30 cellular contexts compared by ENCODE assay signal in genomic region chr5:19497229-19497815, GRCh38.
"Had no signal": no experiment of that assay in that cellular context is flagged by ENCODE, and none has a peak within 500 bp of the region (broad histone marks: within the 10 kb centered on the region; RNA-seq: fewer than 3 reads in every experiment).

No MANE protein-coding gene starts in this region.

- DNase-seq: activated CD4-positive, alpha-beta T cell treated with anti-CD3 and anti-CD28 coated beads for 36 hours; activated CD4-positive, alpha-beta T cell treated with anti-CD3 and anti-CD28 coated beads, Interleukin-2, amount 10 ng/mL, durations not matched to agents 7 days and 5 days; activated CD4-positive, alpha-beta T cell treated with anti-CD3 and anti-CD28 coated beads, Interleukin-2, amount 50 U/mL, for 48 hours; activated CD8-positive, alpha-beta T cell treated with anti-CD3 and anti-CD28 coated beads, Interleukin-2, amount 10 ng/mL, durations not matched to agents 7 days and 5 days; activated gamma-delta T cell; activated naive CD4-positive, alpha-beta T cell treated with Interleukin-2 at 50 U/mL for 16 hours; activated naive CD8-positive, alpha-beta T cell treated with anti-CD3 and anti-CD28 coated beads, Interleukin-2, amount 10 ng/mL, durations not matched to agents 7 days and 5 days; activated T-cell treated with anti-CD3 and anti-CD28 coated beads, Interleukin-2, amount 50 U/mL, for 24 hours; amygdala; Karpas-422; KBM-7; MG63; MV-4-11; NCI-H1092; NCI-H146; NCI-H187; NCI-H2029 treated with DMSO at 0.1 percent for 48 hours; NCI-H2107; NCI-H226; NCI-H446 treated with DMSO at 0.1 percent for 48 hours; PC-3; Peyer's patch; RPMI8226; SHP77 treated with DMSO at 0.1 percent for 48 hours; SK-N-SH had no signal

- H3K4me3 ChIP-seq: ascending aorta, cardiac muscle cell, MG63, Peyer's patch, SJSA1 had no signal

- ATAC-seq: activated CD4-positive, alpha-beta T cell treated with anti-CD3 and anti-CD28 coated beads for 36 hours; activated CD4-positive, CD25-positive, alpha-beta regulatory T cell treated with anti-CD3 and anti-CD28 coated beads, Interleukin-2, amount 50 U/mL, for 24 hours; activated CD8-positive, alpha-beta T cell treated with anti-CD3 and anti-CD28 coated beads, Interleukin-2, amount 10 ng/mL, durations not matched to agents 7 days and 5 days; PC-3; WTC11 had no signal
